Comparison of ENCODE assay signal across 15 cellular contexts in the genomic region with DNA sequence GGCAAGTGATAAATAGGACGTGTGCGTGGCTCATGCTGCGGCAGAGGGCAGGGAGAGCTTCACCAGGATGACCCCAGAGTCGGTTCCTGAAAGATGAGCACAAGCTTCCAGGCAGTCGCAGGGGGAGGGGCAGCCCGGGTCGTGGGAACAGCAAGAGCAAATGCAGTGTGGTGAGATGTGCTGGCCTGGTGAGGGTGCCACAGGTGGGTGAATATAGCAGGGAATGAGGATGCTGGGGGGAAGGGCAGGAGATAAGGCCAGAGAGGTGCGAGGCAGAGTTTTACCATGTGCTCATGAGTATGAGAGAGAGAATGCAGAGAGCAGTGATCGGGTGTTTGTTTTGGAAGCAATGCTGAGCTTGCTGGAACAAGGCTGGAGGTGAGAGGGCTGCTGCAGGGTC.
A peak's percentile ranks its signal among the peaks of the same experiment; 100 is the strongest.
DNase-seq lines count a peak whose midpoint lies in the region; ATAC-seq, FAIRE-seq and TF ChIP-seq lines count a peak whose summit lies in the region.
"Had no signal": no experiment of that assay in that cellular context is flagged by ENCODE, and none has a peak within 500 bp of the region (broad histone marks: within the 10 kb centered on the region; RNA-seq: fewer than 3 reads in every experiment).

No MANE protein-coding gene starts in this region.

- dilution Hi-C loops in keratinocyte (cut with MboI; ENCODE audit: extremely low pct_ligation_motif_present, low sequenced_read_pairs) = no loop called here

- H3K27ac ChIP-seq in A549 (0 out of 6 replicates have a peak overlapping the region, but pooled peaks of 1 of the 2 experiments have one; percentile 23), brain microvascular endothelial cell (no peak overlapping the region), keratinocyte (ENCODE audit: control insufficient read depth, insufficient read depth, low read length) (peak overlapping the region; percentile 56), prostate gland (no peak overlapping the region)
- H3K27ac ChIP-seq: BLaER1 had no signal

- no peaks in the 10 kb centered on the region for H3K9me3 ChIP-seq in A549
- no peaks in the 10 kb centered on the region for H3K9me3 ChIP-seq in keratinocyte (ENCODE audit: control insufficient read depth, low read depth, low read length)
- no peaks in the 10 kb centered on the region for H3K9me3 ChIP-seq in prostate gland
- H3K9me3 ChIP-seq: BLaER1 had no signal

- no peak overlapping the region for H3K9ac ChIP-seq in keratinocyte (ENCODE audit: control insufficient read depth, extremely low read depth, insufficient read depth, low read length)
- H3K9ac ChIP-seq: BLaER1 had no signal

- H2AFZ ChIP-seq in keratinocyte (ENCODE audit: control insufficient read depth, low read length) = no peak overlapping the region

- H3K4me3 ChIP-seq in A549 (no peak overlapping the region), brain microvascular endothelial cell (ENCODE audit: low read depth, low read length) (no peak overlapping the region), keratinocyte (ENCODE audit: control insufficient read depth in 2 of 3, extremely low read depth in 1 of 3, insufficient read depth in 2 of 3, low read depth in 1 of 3, low read length in 3 of 3) (no peak overlapping the region), prostate gland (no peak overlapping the region)
- H3K4me3 ChIP-seq: BLaER1 had no signal

- no peaks in the 10 kb centered on the region for H4K20me1 ChIP-seq in keratinocyte (ENCODE audit: control insufficient read depth, extremely low read depth, insufficient read depth, low read length)
- H4K20me1 ChIP-seq: BLaER1 had no signal

- in situ Hi-C loops in brain microvascular endothelial cell (cut with HindIII; ENCODE audit: low pct_ligation_motif_present, low sequenced_read_pairs) = no loop called here

- TF ChIP-seq RAD21 in A549 (conservative IDR thresholded peaks at IDR 0.05 in 1 of 2, IDR thresholded peaks at IDR 0.05 in 1 of 2) = no peak

- POLR2A ChIA-PET in A549 (lab: Yijun Ruan, JAX) = no interaction called here

- H3K4me2 ChIP-seq in A549 (0 out of 3 replicates have a peak overlapping the region, but pooled peaks have one; percentile 5), keratinocyte (ENCODE audit: control insufficient read depth, extremely low read depth, insufficient read depth, low read depth, low read length) (no peak overlapping the region)
- H3K4me2 ChIP-seq: BLaER1 had no signal

- TF ChIP-seq EP300 in A549 (IDR thresholded peaks at IDR 0.05) = no peak

- DNase-seq in A549 (ENCODE audit: low read depth in 1 of 2, low spot score in 1 of 2) = no peak
- peak; percentile 43 for DNase-seq in ELF-1 (ENCODE audit: low read depth, low spot score)
- DNase-seq in brain microvascular endothelial cell = peak; percentile 16
- DNase-seq in keratinocyte (ENCODE audit: low read depth, low spot score) = no peak
- DNase-seq in SIG-M5 treated with dmso at 0.1 percent for 504 hours (lab: John Stamatoyannopoulos, UW; ENCODE audit: unreplicated experiment) = no peak
- DNase-seq in left colon = no peak
- DNase-seq in prostate gland (ENCODE audit: low spot score) = no peak
- DNase-seq: activated effector memory CD4-positive, alpha-beta T cell treated with Interleukin-2 at 50 U/mL for 16 hours; left cardiac atrium; MV-4-11; NCI-H2107; RPMI8226; T-helper 9 cell had no signal

- no peaks in the 10 kb centered on the region for H3K79me2 ChIP-seq in keratinocyte (ENCODE audit: control insufficient read depth, insufficient read depth, low read length)

- H3K27me3 ChIP-seq in brain microvascular endothelial cell (replicated peaks) = no peaks in the 10 kb centered on the region
- H3K27me3 ChIP-seq in keratinocyte (ENCODE audit: control insufficient read depth, extremely low read depth, insufficient read depth, low read length) = no peaks in the 10 kb centered on the region
- H3K27me3 ChIP-seq in prostate gland (replicated peaks; ENCODE audit: insufficient read depth) = no peaks in the 10 kb centered on the region
- H3K27me3 ChIP-seq: BLaER1 had no signal

- FAIRE-seq in A549 (lab: Jason Lieb, UNC) (no peak), keratinocyte (lab: Jason Lieb, UNC) (no peak)

- H3K36me3 ChIP-seq in brain microvascular endothelial cell (replicated peaks) (no peaks in the 10 kb centered on the region), keratinocyte (ENCODE audit: control insufficient read depth in 2 of 2, extremely low read depth in 1 of 2, insufficient read depth in 2 of 2, low read length in 2 of 2) (no peaks in the 10 kb centered on the region), prostate gland (no peaks in the 10 kb centered on the region)
- H3K36me3 ChIP-seq: BLaER1 had no signal

- TF ChIP-seq POLR2A in A549 (IDR thresholded peaks at IDR 0.05; ENCODE audit: low read length) (no peak), prostate gland (IDR thresholded peaks at IDR 0.05) (no peak)

- H3K9me1 ChIP-seq in keratinocyte (ENCODE audit: control insufficient read depth, extremely low read depth, insufficient read depth, low read length) = no peaks in the 10 kb centered on the region

- TF ChIP-seq CTCF in A549 (IDR thresholded peaks at IDR 0.05) = no peak
- no peak for TF ChIP-seq CTCF in brain microvascular endothelial cell (IDR thresholded peaks at IDR 0.05; ENCODE audit: low read depth, low read length, missing control alignments)
- peak in 1 of 3 experiments; percentile 12 for TF ChIP-seq CTCF in keratinocyte (optimal IDR thresholded peaks at IDR 0.05 in 1 of 3, IDR thresholded peaks at IDR 0.05 in 1 of 3, conservative IDR thresholded peaks at IDR 0.05 in 1 of 3; ENCODE audit: extremely low read depth in 1 of 3, insufficient read depth in 2 of 3, low read length in 3 of 3)
- no peak for TF ChIP-seq CTCF in prostate gland (IDR thresholded peaks at IDR 0.05)

- no peak for ATAC-seq in A549
- no peak for ATAC-seq in GM19467 (IDR thresholded peaks at IDR 0.05; ENCODE audit: unreplicated experiment)
- ATAC-seq in left colon = no peak
- ATAC-seq: left cardiac atrium had no signal

- 79% methylated on average over 9 of the region's 9 CpGs for WGBS in A549 (ENCODE audit: missing lambda C conversion rate)
- 28% methylated on average over 9 of the region's 9 CpGs for WGBS in prostate gland

- H3K4me1 ChIP-seq in A549 = peaks cover 29% of the 10 kb centered on the region
- H3K4me1 ChIP-seq in keratinocyte (ENCODE audit: control insufficient read depth, extremely low read depth, insufficient read depth, low read length) = peaks cover 43% of the 10 kb centered on the region
- H3K4me1 ChIP-seq in prostate gland (replicated peaks) = no peaks in the 10 kb centered on the region

- intact Hi-C loops in left colon (cut with DNase I, micrococcal nuclease) (no loop called here), prostate gland (cut with DNase I) (no loop called here)

- CTCF ChIA-PET in A549 (lab: Yijun Ruan, JAX) = interaction anchor here (0.6 to 2.2 kb wide), 4 partner anchors 9 to 153 kb away, joined by 3 to 11 read pairs (median 3); no protein-coding TSS in a partner anchor

TF ChIP-seq in A549, 52 proteins besides CTCF, POLR2A, EP300 and RAD21:
- TF ChIP-seq, protein P1, sequence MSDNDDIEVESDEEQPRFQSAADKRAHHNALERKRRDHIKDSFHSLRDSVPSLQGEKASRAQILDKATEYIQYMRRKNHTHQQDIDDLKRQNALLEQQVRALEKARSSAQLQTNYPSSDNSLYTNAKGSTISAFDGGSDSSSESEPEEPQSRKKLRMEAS (IDR thresholded peaks at IDR 0.05) = 0 out of 2 replicates have a peak, but pooled peaks have one; percentile 29
- no peak for TF ChIP-seq ZC3H11A (IDR thresholded peaks at IDR 0.05)
TF ChIP-seq in A549: peak in this region for 1.

Comparison
In these comparisons a context has a peak if more than half of its experiments do, and no peak if none do; other contexts are left out.
1. DNase-seq: peak in ELF-1 (single experiment) and brain microvascular endothelial cell (single experiment); none in A549 (0 of 2), keratinocyte (single experiment), SIG-M5 treated with dmso at 0.1 percent for 504 hours (single experiment), left colon (0 of 2) and prostate gland (single experiment).